Comparison of ENCODE assay signal across 1 cellular context in genomic region chr19:7636691-7637373, GRCh38.
TF ChIP-seq lines count a peak whose summit lies in the region.

Gene STXBP2 (plus strand): TSS chr19:7637110. CDS start chr19:7637150, 40 bp downstream.

TF ChIP-seq in GM23338, 12 proteins besides CTCF, POLR2A, EP300 and RAD21 (continued from another document):
- TF ChIP-seq ZNF462 (CRISPR knock-in tag; IDR thresholded peaks at IDR 0.05) (no peak), EZH2phosphoT487 (IDR thresholded peaks at IDR 0.05; ENCODE audit: unreplicated experiment) (no peak), EZH2 (IDR thresholded peaks at IDR 0.05; ENCODE audit: low read depth, unreplicated experiment) (no peak), STAT1 (IDR thresholded peaks at IDR 0.05; ENCODE audit: unreplicated experiment) (no peak), REST (IDR thresholded peaks at IDR 0.05; ENCODE audit: unreplicated experiment) (no peak), ETS1 (IDR thresholded peaks at IDR 0.05) (no peak)
